24 cellular contexts compared by ENCODE assay signal in genomic region chr17:10144456-10144855, GRCh38.
"Had no signal": no experiment of that assay in that cellular context is flagged by ENCODE, and none has a peak within 500 bp of the region (broad histone marks: within the 10 kb centered on the region; RNA-seq: fewer than 3 reads in every experiment).

No MANE protein-coding gene starts in this region.

- H3K4me1 ChIP-seq: adrenal gland, ascending aorta, testis had no signal

- H3K27me3 Mint-ChIP-seq: activated naive CD8-positive, alpha-beta T cell had no signal

- H3K27ac Mint-ChIP-seq: activated CD8-positive, alpha-beta memory T cell treated with anti-CD3 and anti-CD28 coated beads, Interleukin-2, amount 10 ng/mL, durations not matched to agents 7 days and 5 days; activated CD8-positive, alpha-beta T cell treated with anti-CD3 and anti-CD28 coated beads, Interleukin-2, amount 10 ng/mL, durations not matched to agents 7 days and 5 days; activated naive CD8-positive, alpha-beta T cell; activated T-cell treated with anti-CD3 and anti-CD28 coated beads, Interleukin-2, amount 50 U/mL, for 72 hours; endodermal cell; T-helper 17 cell had no signal

- H3K9me3 Mint-ChIP-seq: activated T-cell treated with anti-CD3 and anti-CD28 coated beads, Interleukin-2, amount 50 U/mL, for 72 hours; brain; endodermal cell; natural killer cell treated with Interleukin-12 subunit alpha and Interleukin-12 subunit beta and Interleukin-15 and Interleukin-18, amount 100 ng/mL, for 72 hours had no signal

- H3K9me3 ChIP-seq: adrenal gland, ascending aorta, esophagus muscularis mucosa, heart right ventricle, mucosa of descending colon, testis, transverse colon had no signal

- H3K27me3 ChIP-seq: adrenal gland, ascending aorta, cardiac muscle cell, esophagus muscularis mucosa, heart right ventricle, testis, transverse colon had no signal

- H3K36me3 ChIP-seq: adrenal gland, ascending aorta, cardiac muscle cell, esophagus muscularis mucosa, heart right ventricle, transverse colon had no signal

- H3K36me3 Mint-ChIP-seq: activated CD8-positive, alpha-beta memory T cell treated with anti-CD3 and anti-CD28 coated beads, Interleukin-2, amount 10 ng/mL, durations not matched to agents 7 days and 5 days; activated naive CD8-positive, alpha-beta T cell; brain; natural killer cell treated with Interleukin-12 subunit alpha and Interleukin-12 subunit beta and Interleukin-15 and Interleukin-18, amount 100 ng/mL, for 72 hours; WTC11 had no signal

- H3K4me3 ChIP-seq: adrenal gland, ascending aorta, cardiac muscle cell, esophagus muscularis mucosa, heart right ventricle, mucosa of descending colon, testis, transverse colon had no signal

- DNase-seq: activated CD8-positive, alpha-beta memory T cell treated with anti-CD3 and anti-CD28 coated beads, Interleukin-2, amount 10 ng/mL, durations not matched to agents 7 days and 5 days; activated CD8-positive, alpha-beta T cell treated with anti-CD3 and anti-CD28 coated beads, Interleukin-2, amount 10 ng/mL, durations not matched to agents 7 days and 5 days; activated naive CD4-positive, alpha-beta T cell treated with Interleukin-2 at 50 U/mL for 16 hours; activated T-cell treated with anti-CD3 and anti-CD28 coated beads for 4 hours; activated T-cell treated with anti-CD3 and anti-CD28 coated beads, Interleukin-2, amount 50 U/mL, for 72 hours; adrenal gland; endodermal cell; foreskin melanocyte; heart right ventricle; left ventricle myocardium superior; mucosa of descending colon; right cardiac atrium; stimulated activated CD4-positive, alpha-beta T cell treated with anti-CD3 and anti-CD28 coated beads, Interleukin-2, amount 100 ng/mL, for 48 hours; stimulated activated naive CD8-positive, alpha-beta T cell treated with anti-CD3 and anti-CD28 coated beads, Interleukin-15, Interleukin-2, amounts not matched to agents 100 U/mL and 50 U/mL, for 24 hours; T-helper 17 cell; testis; transverse colon had no signal

- H3K27ac ChIP-seq: adrenal gland, ascending aorta, cardiac muscle cell, esophagus muscularis mucosa, testis, transverse colon had no signal

- H3K4me1 Mint-ChIP-seq: endodermal cell, T-helper 17 cell, WTC11 had no signal

- ATAC-seq: activated CD8-positive, alpha-beta memory T cell treated with anti-CD3 and anti-CD28 coated beads, Interleukin-2, amount 10 ng/mL, durations not matched to agents 7 days and 5 days; activated T-cell treated with anti-CD3 and anti-CD28 coated beads, Interleukin-2, amount 50 U/mL, for 72 hours; mucosa of descending colon; natural killer cell treated with Interleukin-12 subunit alpha and Interleukin-12 subunit beta and Interleukin-15 and Interleukin-18, amount 100 ng/mL, for 72 hours; T-helper 17 cell; WTC11 had no signal

- H3K4me3 Mint-ChIP-seq: activated CD8-positive, alpha-beta memory T cell treated with anti-CD3 and anti-CD28 coated beads, Interleukin-2, amount 10 ng/mL, durations not matched to agents 7 days and 5 days; activated CD8-positive, alpha-beta T cell treated with anti-CD3 and anti-CD28 coated beads, Interleukin-2, amount 10 ng/mL, durations not matched to agents 7 days and 5 days; activated T-cell treated with anti-CD3 and anti-CD28 coated beads, Interleukin-2, amount 50 U/mL, for 72 hours; brain; endodermal cell; natural killer cell treated with Interleukin-12 subunit alpha and Interleukin-12 subunit beta and Interleukin-15 and Interleukin-18, amount 100 ng/mL, for 72 hours; T-helper 17 cell; WTC11 had no signal
